In the genomic region with DNA sequence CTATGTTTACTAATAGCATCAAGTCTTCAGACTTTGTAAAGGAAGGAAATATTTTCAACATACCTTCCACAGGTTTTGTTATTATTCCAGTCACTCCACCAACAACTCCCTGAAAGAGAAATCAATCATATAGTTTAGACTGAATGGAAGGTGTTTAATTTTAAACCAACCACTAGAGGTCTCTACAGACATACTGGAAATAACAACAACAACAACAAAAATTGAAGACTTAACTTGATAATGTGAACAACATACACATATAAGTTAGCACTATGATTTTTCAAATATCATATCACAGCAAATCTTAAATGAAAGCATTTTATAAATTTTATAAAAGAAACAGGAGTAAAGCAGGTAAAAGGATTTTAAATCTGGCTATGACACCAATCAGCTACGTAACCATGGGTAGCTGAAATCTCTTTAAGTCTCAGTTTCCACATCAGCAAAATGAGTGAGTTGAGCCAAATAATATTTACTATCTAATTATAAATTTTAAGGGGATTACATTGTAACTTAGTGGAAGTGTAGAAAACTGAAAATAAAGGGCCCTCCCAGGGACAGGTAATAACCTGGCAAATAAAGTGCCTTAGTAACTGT, we compare ENCODE assay signal across 8 cellular contexts.
DNase-seq lines count a peak whose midpoint lies in the region; ATAC-seq, FAIRE-seq and TF ChIP-seq lines count a peak whose summit lies in the region.

No MANE protein-coding gene starts in this region.

- H3K4me3 ChIP-seq in AG04450 (ENCODE audit: low read depth, low read length) (no peak overlapping the region), fibroblast of the aortic adventitia (ENCODE audit: low read depth, low read length) (no peak overlapping the region), transverse colon (no peak overlapping the region)

- no peak for TF ChIP-seq EP300 in transverse colon (IDR thresholded peaks at IDR 0.05; ENCODE audit: low read depth)

- TF ChIP-seq CTCF in AG04450 (IDR thresholded peaks at IDR 0.05; ENCODE audit: low read depth, low read length), result peak; percentile 51
- peak; percentile 50 for TF ChIP-seq CTCF in fibroblast of the aortic adventitia (IDR thresholded peaks at IDR 0.05; ENCODE audit: insufficient read depth, low read length)
- peak; percentile 26 to 50 (median 45) for TF ChIP-seq CTCF in transverse colon (IDR thresholded peaks at IDR 0.05)

- no peak for ATAC-seq in GM21737 (IDR thresholded peaks at IDR 0.05; ENCODE audit: unreplicated experiment)

- no peaks in the 10 kb centered on the region for H3K4me1 ChIP-seq in transverse colon

- H3K9me3 ChIP-seq in AG04450 (ENCODE audit: control insufficient read depth, insufficient read depth, low read length) (no peaks in the 10 kb centered on the region), transverse colon (no peaks in the 10 kb centered on the region)

- no peak for TF ChIP-seq POLR2A in transverse colon (IDR thresholded peaks at IDR 0.05)

- H3K36me3 ChIP-seq in transverse colon, result peaks cover 0 to 54% (median 8%) of the 10 kb centered on the region in 4 donors

- H3K27me3 ChIP-seq in AG04450 (ENCODE audit: control insufficient read depth, insufficient read depth, low read length) (no peaks in the 10 kb centered on the region), transverse colon (no peaks in the 10 kb centered on the region)

- 94 to 95% methylated on average over 1 of the region's 1 CpG for WGBS in transverse colon (ENCODE audit: low coverage in 1 of 2), 2 donors

- POLR2A ChIA-PET in AG04450 (lab: Yijun Ruan, JAX), result no interaction called here

- peak; percentile 80 for FAIRE-seq in RCC 7860 (lab: Jason Lieb, UNC)

- no peak overlapping the region for H3K27ac ChIP-seq in AG04450 (ENCODE audit: low read depth, low read length)
- H3K27ac ChIP-seq in transverse colon, result no peak overlapping the region

- in situ Hi-C loops in transverse colon (cut with MboI; ENCODE audit: low pct_ligation_motif_present in 1 of 4, low pct_unique_long_range_greater_than_20kb in 1 of 4, low sequenced_read_pairs in 3 of 4), result loop anchor here in 1 of 4 donors (25.0 kb wide), 1 partner anchor 440 kb away; no protein-coding TSS in a partner anchor

- CTCF ChIA-PET in AG04450 (lab: Charles Lee), result interaction anchor here (0.5 to 1.2 kb wide), 5 partner anchors 12 to 201 kb away, joined by 3 to 5 read pairs (median 3); no protein-coding TSS in a partner anchor

- intact Hi-C loops in transverse colon (cut with DNase I; ENCODE audit: low total_unique reads), result no loop called here

- DNase-seq in AG04450 (ENCODE audit: low read depth, low spot score), result no peak
- peak; percentile 12 for DNase-seq in H4 (ENCODE audit: low spot score)
- peak; percentile 25 for DNase-seq in RCC 7860 (ENCODE audit: low spot score)
- DNase-seq in fibroblast of the aortic adventitia (ENCODE audit: low read depth), result peak; percentile 37
- DNase-seq in transverse colon, result no peak
- DNase-seq in cortex of kidney (lab: John Stamatoyannopoulos, UW), result no peak
- DNase-seq in activated gamma-delta T cell (lab: John Stamatoyannopoulos, UW), result no peak

Comparison
In these comparisons a context has a peak if more than half of its experiments do, and no peak if none do; other contexts are left out.
1. DNase-seq: peak in H4 (single experiment), RCC 7860 (single experiment) and fibroblast of the aortic adventitia (single experiment); none in AG04450 (single experiment), transverse colon (single experiment), cortex of kidney (single experiment) and activated gamma-delta T cell (single experiment).
2. Peak in every context shown above with its lines, with median percentiles within 50 percentile points of each other: CTCF ChIP-seq.